ENCODE assay signal across 1 cellular context in the genomic region with DNA sequence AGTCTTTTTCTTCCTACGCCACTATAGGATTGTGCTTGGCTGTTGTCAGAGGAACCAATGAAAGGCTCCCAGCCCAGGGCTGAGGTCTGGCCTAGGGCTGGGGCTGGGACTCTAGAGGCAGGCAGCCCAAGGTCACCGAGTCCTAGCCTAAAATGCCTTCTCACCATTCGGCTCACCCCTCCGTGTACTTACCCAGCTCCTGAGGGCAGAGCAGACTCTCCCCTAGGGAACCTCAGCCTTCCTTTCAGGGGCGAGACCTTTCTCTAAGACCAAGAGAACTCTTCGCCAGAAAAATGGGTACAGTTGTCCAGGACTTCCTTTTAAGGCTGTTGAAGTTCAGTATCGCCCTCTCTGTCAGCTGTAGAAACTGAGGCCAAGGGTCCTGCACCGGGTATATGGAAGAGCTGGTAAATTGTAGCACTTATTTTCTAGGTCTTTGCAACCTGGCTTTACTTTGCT.
A peak's percentile ranks its signal among the peaks of the same experiment; 100 is the strongest.
TF ChIP-seq lines count a peak whose summit lies in the region.

No MANE protein-coding gene starts in this region.

TF ChIP-seq in K562, 482 proteins besides CTCF, POLR2A, EP300 and RAD21 (continued from another document):
- TF ChIP-seq, protein P1, sequence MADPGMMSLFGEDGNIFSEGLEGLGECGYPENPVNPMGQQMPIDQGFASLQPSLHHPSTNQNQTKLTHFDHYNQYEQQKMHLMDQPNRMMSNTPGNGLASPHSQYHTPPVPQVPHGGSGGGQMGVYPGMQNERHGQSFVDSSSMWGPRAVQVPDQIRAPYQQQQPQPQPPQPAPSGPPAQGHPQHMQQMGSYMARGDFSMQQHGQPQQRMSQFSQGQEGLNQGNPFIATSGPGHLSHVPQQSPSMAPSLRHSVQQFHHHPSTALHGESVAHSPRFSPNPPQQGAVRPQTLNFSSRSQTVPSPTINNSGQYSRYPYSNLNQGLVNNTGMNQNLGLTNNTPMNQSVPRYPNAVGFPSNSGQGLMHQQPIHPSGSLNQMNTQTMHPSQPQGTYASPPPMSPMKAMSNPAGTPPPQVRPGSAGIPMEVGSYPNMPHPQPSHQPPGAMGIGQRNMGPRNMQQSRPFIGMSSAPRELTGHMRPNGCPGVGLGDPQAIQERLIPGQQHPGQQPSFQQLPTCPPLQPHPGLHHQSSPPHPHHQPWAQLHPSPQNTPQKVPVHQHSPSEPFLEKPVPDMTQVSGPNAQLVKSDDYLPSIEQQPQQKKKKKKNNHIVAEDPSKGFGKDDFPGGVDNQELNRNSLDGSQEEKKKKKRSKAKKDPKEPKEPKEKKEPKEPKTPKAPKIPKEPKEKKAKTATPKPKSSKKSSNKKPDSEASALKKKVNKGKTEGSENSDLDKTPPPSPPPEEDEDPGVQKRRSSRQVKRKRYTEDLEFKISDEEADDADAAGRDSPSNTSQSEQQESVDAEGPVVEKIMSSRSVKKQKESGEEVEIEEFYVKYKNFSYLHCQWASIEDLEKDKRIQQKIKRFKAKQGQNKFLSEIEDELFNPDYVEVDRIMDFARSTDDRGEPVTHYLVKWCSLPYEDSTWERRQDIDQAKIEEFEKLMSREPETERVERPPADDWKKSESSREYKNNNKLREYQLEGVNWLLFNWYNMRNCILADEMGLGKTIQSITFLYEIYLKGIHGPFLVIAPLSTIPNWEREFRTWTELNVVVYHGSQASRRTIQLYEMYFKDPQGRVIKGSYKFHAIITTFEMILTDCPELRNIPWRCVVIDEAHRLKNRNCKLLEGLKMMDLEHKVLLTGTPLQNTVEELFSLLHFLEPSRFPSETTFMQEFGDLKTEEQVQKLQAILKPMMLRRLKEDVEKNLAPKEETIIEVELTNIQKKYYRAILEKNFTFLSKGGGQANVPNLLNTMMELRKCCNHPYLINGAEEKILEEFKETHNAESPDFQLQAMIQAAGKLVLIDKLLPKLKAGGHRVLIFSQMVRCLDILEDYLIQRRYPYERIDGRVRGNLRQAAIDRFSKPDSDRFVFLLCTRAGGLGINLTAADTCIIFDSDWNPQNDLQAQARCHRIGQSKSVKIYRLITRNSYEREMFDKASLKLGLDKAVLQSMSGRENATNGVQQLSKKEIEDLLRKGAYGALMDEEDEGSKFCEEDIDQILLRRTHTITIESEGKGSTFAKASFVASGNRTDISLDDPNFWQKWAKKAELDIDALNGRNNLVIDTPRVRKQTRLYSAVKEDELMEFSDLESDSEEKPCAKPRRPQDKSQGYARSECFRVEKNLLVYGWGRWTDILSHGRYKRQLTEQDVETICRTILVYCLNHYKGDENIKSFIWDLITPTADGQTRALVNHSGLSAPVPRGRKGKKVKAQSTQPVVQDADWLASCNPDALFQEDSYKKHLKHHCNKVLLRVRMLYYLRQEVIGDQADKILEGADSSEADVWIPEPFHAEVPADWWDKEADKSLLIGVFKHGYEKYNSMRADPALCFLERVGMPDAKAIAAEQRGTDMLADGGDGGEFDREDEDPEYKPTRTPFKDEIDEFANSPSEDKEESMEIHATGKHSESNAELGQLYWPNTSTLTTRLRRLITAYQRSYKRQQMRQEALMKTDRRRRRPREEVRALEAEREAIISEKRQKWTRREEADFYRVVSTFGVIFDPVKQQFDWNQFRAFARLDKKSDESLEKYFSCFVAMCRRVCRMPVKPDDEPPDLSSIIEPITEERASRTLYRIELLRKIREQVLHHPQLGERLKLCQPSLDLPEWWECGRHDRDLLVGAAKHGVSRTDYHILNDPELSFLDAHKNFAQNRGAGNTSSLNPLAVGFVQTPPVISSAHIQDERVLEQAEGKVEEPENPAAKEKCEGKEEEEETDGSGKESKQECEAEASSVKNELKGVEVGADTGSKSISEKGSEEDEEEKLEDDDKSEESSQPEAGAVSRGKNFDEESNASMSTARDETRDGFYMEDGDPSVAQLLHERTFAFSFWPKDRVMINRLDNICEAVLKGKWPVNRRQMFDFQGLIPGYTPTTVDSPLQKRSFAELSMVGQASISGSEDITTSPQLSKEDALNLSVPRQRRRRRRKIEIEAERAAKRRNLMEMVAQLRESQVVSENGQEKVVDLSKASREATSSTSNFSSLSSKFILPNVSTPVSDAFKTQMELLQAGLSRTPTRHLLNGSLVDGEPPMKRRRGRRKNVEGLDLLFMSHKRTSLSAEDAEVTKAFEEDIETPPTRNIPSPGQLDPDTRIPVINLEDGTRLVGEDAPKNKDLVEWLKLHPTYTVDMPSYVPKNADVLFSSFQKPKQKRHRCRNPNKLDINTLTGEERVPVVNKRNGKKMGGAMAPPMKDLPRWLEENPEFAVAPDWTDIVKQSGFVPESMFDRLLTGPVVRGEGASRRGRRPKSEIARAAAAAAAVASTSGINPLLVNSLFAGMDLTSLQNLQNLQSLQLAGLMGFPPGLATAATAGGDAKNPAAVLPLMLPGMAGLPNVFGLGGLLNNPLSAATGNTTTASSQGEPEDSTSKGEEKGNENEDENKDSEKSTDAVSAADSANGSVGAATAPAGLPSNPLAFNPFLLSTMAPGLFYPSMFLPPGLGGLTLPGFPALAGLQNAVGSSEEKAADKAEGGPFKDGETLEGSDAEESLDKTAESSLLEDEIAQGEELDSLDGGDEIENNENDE (IDR thresholded peaks at IDR 0.05; ENCODE audit: low read depth, low read length) = no peak
- TF ChIP-seq CCNT2 (IDR thresholded peaks at IDR 0.05; ENCODE audit: borderline replicate concordance, extremely low read depth, insufficient read length, low read depth, low read length) (peak; percentile 12), RBM39 (optimal IDR thresholded peaks at IDR 0.05; ENCODE audit: low read depth, low read length) (peak; percentile 84), ZNF184 (CRISPR knock-in tag; IDR thresholded peaks at IDR 0.05) (no peak), ZFPM2 (CRISPR knock-in tag; IDR thresholded peaks at IDR 0.05) (no peak), ZNF668 (CRISPR knock-in tag; IDR thresholded peaks at IDR 0.05) (no peak), ESRRA (IDR thresholded peaks at IDR 0.05; ENCODE audit: borderline replicate concordance, low read depth) (peak; percentile 96), SRF (CRISPR knock-in tag; IDR thresholded peaks at IDR 0.05) (peak in 1 of 2 experiments; percentile 39; a peak in 1 of 4 replicates), ZNF24 (IDR thresholded peaks at IDR 0.05) (peak; percentile 48; the same call in 1 of the 2 replicates), NBN (IDR thresholded peaks at IDR 0.05; ENCODE audit: low read depth) (no peak), ZNF589 (CRISPR knock-in tag; IDR thresholded peaks at IDR 0.05; ENCODE audit: low read depth) (0 out of 2 replicates have a peak, but pooled peaks have one; percentile 2), NFRKB (IDR thresholded peaks at IDR 0.05; ENCODE audit: low read depth) (0 out of 2 replicates have a peak, but pooled peaks have one; percentile 10), CSDE1 (IDR thresholded peaks at IDR 0.05) (no peak), POLR2AphosphoS5 (IDR thresholded peaks at IDR 0.05; ENCODE audit: control insufficient read depth, insufficient read depth, low read depth, low read length) (0 out of 2 replicates have a peak, but pooled peaks have one; percentile 8), CBX3 (IDR thresholded peaks at IDR 0.05; ENCODE audit: borderline replicate concordance in 1 of 2, low read length in 2 of 2) (no peak), STAT5A (IDR thresholded peaks at IDR 0.05; ENCODE audit: borderline replicate concordance, low read length) (no peak), KDM5B (IDR thresholded peaks at IDR 0.05; ENCODE audit: insufficient replicate concordance, low read depth, low read length) (no peak), FOXJ2 (tag; IDR thresholded peaks at IDR 0.05) (no peak), SIN3A (IDR thresholded peaks at IDR 0.05; ENCODE audit: borderline replicate concordance in 2 of 2, control insufficient read depth in 1 of 2, low read depth in 2 of 2, low read length in 2 of 2) (0 out of 4 replicates have a peak, but pooled peaks of 1 of the 2 experiments have one; percentile 16), SMC3 (conservative IDR thresholded peaks at IDR 0.05; ENCODE audit: insufficient read depth, low read depth, low read length) (no peak)
- TF ChIP-seq, protein P2, sequence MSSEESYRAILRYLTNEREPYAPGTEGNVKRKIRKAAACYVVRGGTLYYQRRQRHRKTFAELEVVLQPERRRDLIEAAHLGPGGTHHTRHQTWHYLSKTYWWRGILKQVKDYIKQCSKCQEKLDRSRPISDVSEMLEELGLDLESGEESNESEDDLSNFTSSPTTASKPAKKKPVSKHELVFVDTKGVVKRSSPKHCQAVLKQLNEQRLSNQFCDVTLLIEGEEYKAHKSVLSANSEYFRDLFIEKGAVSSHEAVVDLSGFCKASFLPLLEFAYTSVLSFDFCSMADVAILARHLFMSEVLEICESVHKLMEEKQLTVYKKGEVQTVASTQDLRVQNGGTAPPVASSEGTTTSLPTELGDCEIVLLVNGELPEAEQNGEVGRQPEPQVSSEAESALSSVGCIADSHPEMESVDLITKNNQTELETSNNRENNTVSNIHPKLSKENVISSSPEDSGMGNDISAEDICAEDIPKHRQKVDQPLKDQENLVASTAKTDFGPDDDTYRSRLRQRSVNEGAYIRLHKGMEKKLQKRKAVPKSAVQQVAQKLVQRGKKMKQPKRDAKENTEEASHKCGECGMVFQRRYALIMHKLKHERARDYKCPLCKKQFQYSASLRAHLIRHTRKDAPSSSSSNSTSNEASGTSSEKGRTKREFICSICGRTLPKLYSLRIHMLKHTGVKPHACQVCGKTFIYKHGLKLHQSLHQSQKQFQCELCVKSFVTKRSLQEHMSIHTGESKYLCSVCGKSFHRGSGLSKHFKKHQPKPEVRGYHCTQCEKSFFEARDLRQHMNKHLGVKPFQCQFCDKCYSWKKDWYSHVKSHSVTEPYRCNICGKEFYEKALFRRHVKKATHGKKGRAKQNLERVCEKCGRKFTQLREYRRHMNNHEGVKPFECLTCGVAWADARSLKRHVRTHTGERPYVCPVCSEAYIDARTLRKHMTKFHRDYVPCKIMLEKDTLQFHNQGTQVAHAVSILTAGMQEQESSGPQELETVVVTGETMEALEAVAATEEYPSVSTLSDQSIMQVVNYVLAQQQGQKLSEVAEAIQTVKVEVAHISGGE (CRISPR knock-in tag; IDR thresholded peaks at IDR 0.05) = 0 out of 6 replicates have a peak, but pooled peaks of 1 of the 3 experiments have one; percentile 1
- TF ChIP-seq, protein P3, sequence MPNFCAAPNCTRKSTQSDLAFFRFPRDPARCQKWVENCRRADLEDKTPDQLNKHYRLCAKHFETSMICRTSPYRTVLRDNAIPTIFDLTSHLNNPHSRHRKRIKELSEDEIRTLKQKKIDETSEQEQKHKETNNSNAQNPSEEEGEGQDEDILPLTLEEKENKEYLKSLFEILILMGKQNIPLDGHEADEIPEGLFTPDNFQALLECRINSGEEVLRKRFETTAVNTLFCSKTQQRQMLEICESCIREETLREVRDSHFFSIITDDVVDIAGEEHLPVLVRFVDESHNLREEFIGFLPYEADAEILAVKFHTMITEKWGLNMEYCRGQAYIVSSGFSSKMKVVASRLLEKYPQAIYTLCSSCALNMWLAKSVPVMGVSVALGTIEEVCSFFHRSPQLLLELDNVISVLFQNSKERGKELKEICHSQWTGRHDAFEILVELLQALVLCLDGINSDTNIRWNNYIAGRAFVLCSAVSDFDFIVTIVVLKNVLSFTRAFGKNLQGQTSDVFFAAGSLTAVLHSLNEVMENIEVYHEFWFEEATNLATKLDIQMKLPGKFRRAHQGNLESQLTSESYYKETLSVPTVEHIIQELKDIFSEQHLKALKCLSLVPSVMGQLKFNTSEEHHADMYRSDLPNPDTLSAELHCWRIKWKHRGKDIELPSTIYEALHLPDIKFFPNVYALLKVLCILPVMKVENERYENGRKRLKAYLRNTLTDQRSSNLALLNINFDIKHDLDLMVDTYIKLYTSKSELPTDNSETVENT (CRISPR knock-in tag; IDR thresholded peaks at IDR 0.05) = peak; percentile 13; the same call in 1 of the 2 replicates
TF ChIP-seq in K562: peak in this region for 12.
